In genomic region chr7:43926193-43927043, GRCh38 we compare ENCODE assay signal across 1 cellular context.
TF ChIP-seq lines count a peak whose summit lies in the region.

Gene UBE2D4, plus strand, starts transcription at chr7:43926436. Its CDS starts 97 bp downstream, at chr7:43926533.

TF ChIP-seq in HEK293, 187 proteins besides CTCF, POLR2A, EP300 and RAD21 (continued from another document and continues in another):
- TF ChIP-seq FEZF1 (tag by site-specific recombination; IDR thresholded peaks at IDR 0.05) (no peak), ZBTB8A (tag by site-specific recombination; IDR thresholded peaks at IDR 0.05) (peak; percentile 85), TCF7L2 (IDR thresholded peaks at IDR 0.05; ENCODE audit: borderline replicate concordance, low read depth, low read length) (no peak), ZNF596 (tag by site-specific recombination; IDR thresholded peaks at IDR 0.05) (0 out of 2 replicates have a peak, but pooled peaks have one; percentile 32), ZNF48 (tag by site-specific recombination; IDR thresholded peaks at IDR 0.05) (no peak), ZNF292 (tag by site-specific recombination; IDR thresholded peaks at IDR 0.05; ENCODE audit: borderline replicate concordance, low read depth) (no peak), ZNF280D (tag by site-specific recombination; IDR thresholded peaks at IDR 0.05) (no peak), AEBP2 (tag by site-specific recombination; IDR thresholded peaks at IDR 0.05; ENCODE audit: borderline replicate concordance) (no peak), GLIS2 (tag by site-specific recombination; IDR thresholded peaks at IDR 0.05) (peak; percentile 93), SALL2 (tag by site-specific recombination; IDR thresholded peaks at IDR 0.05; ENCODE audit: borderline replicate concordance) (no peak), ZNF121 (tag by site-specific recombination; IDR thresholded peaks at IDR 0.05) (no peak), ZNF416 (tag by site-specific recombination; IDR thresholded peaks at IDR 0.05) (no peak), ZNF169 (tag by site-specific recombination; IDR thresholded peaks at IDR 0.05) (no peak), ZNF37A (tag by site-specific recombination; IDR thresholded peaks at IDR 0.05) (peak; percentile 53; the same call in 1 of the 2 replicates), KLF8 (tag by site-specific recombination; IDR thresholded peaks at IDR 0.05) (peak; percentile 78), ZNF585B (tag by site-specific recombination; IDR thresholded peaks at IDR 0.05) (no peak), ZNF707 (tag by site-specific recombination; IDR thresholded peaks at IDR 0.05) (no peak), ZNF324 (tag by site-specific recombination; IDR thresholded peaks at IDR 0.05) (peak; percentile 69; the same call in 1 of the 2 replicates), ZNF155 (tag by site-specific recombination; IDR thresholded peaks at IDR 0.05) (no peak), ZNF398 (tag by site-specific recombination; IDR thresholded peaks at IDR 0.05) (no peak), ZNF629 (tag by site-specific recombination; IDR thresholded peaks at IDR 0.05) (peak; percentile 75; the same call in 1 of the 2 replicates), ZFP41 (tag by site-specific recombination; IDR thresholded peaks at IDR 0.05; ENCODE audit: borderline replicate concordance) (no peak), ZNF274 (IDR thresholded peaks at IDR 0.05; ENCODE audit: low read length) (no peak), ZNF274 (tag by site-specific recombination; IDR thresholded peaks at IDR 0.05; ENCODE audit: borderline replicate concordance) (no peak), ZNF76 (tag by site-specific recombination; IDR thresholded peaks at IDR 0.05; ENCODE audit: borderline replicate concordance, low read depth) (peak; percentile 86), GLIS1 (tag by site-specific recombination; IDR thresholded peaks at IDR 0.05) (peak; percentile 90), HOXC10 (CRISPR knock-in tag; IDR thresholded peaks at IDR 0.05) (no peak), MYNN (tag by site-specific recombination; IDR thresholded peaks at IDR 0.05; ENCODE audit: borderline replicate concordance) (no peak), ZBTB1 (tag by site-specific recombination; IDR thresholded peaks at IDR 0.05) (no peak), BCL11B (tag by site-specific recombination; IDR thresholded peaks at IDR 0.05; ENCODE audit: low read depth) (no peak), ATF2 (tag by site-specific recombination; IDR thresholded peaks at IDR 0.05; ENCODE audit: low read depth) (no peak), ELK4 (IDR thresholded peaks at IDR 0.05; ENCODE audit: borderline replicate concordance, low read depth, low read length) (no peak), BCL11A (tag by site-specific recombination; IDR thresholded peaks at IDR 0.05; ENCODE audit: low read depth) (no peak), ZNF366 (tag by site-specific recombination; conservative IDR thresholded peaks at IDR 0.05) (peak; percentile 89), ZNF513 (tag by site-specific recombination; IDR thresholded peaks at IDR 0.05) (peak; percentile 10; the same call in 1 of the 2 replicates), ZNF518A (tag by site-specific recombination; conservative IDR thresholded peaks at IDR 0.05; ENCODE audit: low read depth) (no peak), ZBTB21 (tag by site-specific recombination; IDR thresholded peaks at IDR 0.05) (peak; percentile 15; the same call in 1 of the 2 replicates), ZNF747 (tag by site-specific recombination; IDR thresholded peaks at IDR 0.05) (no peak), EGR2 (tag by site-specific recombination; IDR thresholded peaks at IDR 0.05; ENCODE audit: low read depth) (no peak), ZNF354C (tag by site-specific recombination; IDR thresholded peaks at IDR 0.05; ENCODE audit: borderline replicate concordance, low read depth) (no peak), ZNF19 (tag by site-specific recombination; IDR thresholded peaks at IDR 0.05; ENCODE audit: low read depth) (no peak), ZNF544 (tag by site-specific recombination; IDR thresholded peaks at IDR 0.05) (no peak), ZNF335 (tag by site-specific recombination; conservative IDR thresholded peaks at IDR 0.05) (peak; percentile 75), TSHZ1 (tag by site-specific recombination; IDR thresholded peaks at IDR 0.05; ENCODE audit: borderline replicate concordance) (no peak), PRDM1 (tag by site-specific recombination; IDR thresholded peaks at IDR 0.05) (peak; percentile 97), ZNF133 (tag by site-specific recombination; IDR thresholded peaks at IDR 0.05) (no peak), ZFP69B (tag by site-specific recombination; IDR thresholded peaks at IDR 0.05) (peak; percentile 13)
